1 cellular context compared by ENCODE assay signal in the genomic region with DNA sequence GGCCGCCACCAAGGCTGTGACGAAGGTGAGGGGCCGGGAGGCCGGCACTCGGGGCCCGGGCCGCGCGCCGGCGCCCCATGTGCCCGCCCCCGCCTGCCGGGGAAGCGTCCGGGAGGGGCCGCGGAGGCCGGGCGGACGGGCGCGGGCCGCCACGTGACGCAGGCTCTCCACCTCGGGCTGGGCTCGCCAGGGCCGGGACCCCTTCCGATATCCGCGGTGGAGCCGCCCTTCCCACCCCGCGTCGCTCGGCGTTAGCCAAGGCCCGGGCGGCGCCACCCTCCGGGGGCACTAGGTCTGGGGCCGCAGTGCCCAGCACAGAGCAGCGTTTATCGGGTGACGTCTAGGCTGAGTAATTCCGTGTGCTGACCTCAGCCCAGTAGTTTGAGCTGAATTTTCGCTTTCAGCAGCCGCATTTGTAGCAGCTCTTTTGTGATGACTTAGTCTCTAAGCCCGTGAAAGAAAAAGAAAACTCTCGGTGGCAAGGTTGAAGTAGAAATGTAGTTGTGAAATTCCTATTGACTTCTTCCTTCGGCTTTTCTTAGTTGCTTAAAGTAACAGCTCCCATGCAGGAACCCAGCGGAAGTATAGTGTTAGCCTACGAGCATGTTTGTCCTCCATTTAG.
TF ChIP-seq lines count a peak whose summit lies in the region.

No MANE protein-coding gene starts in this region.

TF ChIP-seq in HepG2, 621 proteins besides CTCF, POLR2A, EP300 and RAD21 (continued from another document):
- TF ChIP-seq, protein P1, sequence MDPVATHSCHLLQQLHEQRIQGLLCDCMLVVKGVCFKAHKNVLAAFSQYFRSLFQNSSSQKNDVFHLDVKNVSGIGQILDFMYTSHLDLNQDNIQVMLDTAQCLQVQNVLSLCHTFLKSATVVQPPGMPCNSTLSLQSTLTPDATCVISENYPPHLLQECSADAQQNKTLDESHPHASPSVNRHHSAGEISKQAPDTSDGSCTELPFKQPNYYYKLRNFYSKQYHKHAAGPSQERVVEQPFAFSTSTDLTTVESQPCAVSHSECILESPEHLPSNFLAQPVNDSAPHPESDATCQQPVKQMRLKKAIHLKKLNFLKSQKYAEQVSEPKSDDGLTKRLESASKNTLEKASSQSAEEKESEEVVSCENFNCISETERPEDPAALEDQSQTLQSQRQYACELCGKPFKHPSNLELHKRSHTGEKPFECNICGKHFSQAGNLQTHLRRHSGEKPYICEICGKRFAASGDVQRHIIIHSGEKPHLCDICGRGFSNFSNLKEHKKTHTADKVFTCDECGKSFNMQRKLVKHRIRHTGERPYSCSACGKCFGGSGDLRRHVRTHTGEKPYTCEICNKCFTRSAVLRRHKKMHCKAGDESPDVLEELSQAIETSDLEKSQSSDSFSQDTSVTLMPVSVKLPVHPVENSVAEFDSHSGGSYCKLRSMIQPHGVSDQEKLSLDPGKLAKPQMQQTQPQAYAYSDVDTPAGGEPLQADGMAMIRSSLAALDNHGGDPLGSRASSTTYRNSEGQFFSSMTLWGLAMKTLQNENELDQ (CRISPR knock-in tag; IDR thresholded peaks at IDR 0.05; ENCODE audit: borderline replicate concordance): no peak
- TF ChIP-seq, protein P2, sequence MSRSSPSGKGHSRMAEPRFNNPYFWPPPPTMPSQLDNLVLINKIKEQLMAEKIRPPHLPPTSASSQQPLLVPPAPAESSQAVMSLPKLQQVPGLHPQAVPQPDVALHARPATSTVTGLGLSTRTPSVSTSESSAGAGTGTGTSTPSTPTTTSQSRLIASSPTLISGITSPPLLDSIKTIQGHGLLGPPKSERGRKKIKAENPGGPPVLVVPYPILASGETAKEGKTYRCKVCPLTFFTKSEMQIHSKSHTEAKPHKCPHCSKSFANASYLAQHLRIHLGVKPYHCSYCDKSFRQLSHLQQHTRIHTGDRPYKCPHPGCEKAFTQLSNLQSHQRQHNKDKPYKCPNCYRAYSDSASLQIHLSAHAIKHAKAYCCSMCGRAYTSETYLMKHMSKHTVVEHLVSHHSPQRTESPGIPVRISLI (CRISPR knock-in tag; IDR thresholded peaks at IDR 0.05; ENCODE audit: borderline replicate concordance): no peak
- TF ChIP-seq CBX1 (IDR thresholded peaks at IDR 0.05; ENCODE audit: low read depth): no peak
- no peak for TF ChIP-seq BRCA1 (CRISPR knock-in tag; IDR thresholded peaks at IDR 0.05)
- TF ChIP-seq, protein P3, sequence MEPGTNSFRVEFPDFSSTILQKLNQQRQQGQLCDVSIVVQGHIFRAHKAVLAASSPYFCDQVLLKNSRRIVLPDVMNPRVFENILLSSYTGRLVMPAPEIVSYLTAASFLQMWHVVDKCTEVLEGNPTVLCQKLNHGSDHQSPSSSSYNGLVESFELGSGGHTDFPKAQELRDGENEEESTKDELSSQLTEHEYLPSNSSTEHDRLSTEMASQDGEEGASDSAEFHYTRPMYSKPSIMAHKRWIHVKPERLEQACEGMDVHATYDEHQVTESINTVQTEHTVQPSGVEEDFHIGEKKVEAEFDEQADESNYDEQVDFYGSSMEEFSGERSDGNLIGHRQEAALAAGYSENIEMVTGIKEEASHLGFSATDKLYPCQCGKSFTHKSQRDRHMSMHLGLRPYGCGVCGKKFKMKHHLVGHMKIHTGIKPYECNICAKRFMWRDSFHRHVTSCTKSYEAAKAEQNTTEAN (CRISPR knock-in tag; conservative IDR thresholded peaks at IDR 0.05): 0 out of 2 replicates have a peak, but pooled peaks have one; percentile 17
- no peak for TF ChIP-seq TBL1XR1 (IDR thresholded peaks at IDR 0.05; ENCODE audit: borderline replicate concordance, low read length, partially characterized antibody)
- no peak for TF ChIP-seq ZNF260 (CRISPR knock-in tag; IDR thresholded peaks at IDR 0.05; ENCODE audit: borderline replicate concordance, low read depth)
- TF ChIP-seq, protein P4, sequence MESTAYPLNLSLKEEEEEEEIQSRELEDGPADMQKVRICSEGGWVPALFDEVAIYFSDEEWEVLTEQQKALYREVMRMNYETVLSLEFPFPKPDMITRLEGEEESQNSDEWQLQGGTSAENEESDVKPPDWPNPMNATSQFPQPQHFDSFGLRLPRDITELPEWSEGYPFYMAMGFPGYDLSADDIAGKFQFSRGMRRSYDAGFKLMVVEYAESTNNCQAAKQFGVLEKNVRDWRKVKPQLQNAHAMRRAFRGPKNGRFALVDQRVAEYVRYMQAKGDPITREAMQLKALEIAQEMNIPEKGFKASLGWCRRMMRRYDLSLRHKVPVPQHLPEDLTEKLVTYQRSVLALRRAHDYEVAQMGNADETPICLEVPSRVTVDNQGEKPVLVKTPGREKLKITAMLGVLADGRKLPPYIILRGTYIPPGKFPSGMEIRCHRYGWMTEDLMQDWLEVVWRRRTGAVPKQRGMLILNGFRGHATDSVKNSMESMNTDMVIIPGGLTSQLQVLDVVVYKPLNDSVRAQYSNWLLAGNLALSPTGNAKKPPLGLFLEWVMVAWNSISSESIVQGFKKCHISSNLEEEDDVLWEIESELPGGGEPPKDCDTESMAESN (CRISPR knock-in tag; conservative IDR thresholded peaks at IDR 0.05): peak; percentile 22
- TF ChIP-seq, protein P5, sequence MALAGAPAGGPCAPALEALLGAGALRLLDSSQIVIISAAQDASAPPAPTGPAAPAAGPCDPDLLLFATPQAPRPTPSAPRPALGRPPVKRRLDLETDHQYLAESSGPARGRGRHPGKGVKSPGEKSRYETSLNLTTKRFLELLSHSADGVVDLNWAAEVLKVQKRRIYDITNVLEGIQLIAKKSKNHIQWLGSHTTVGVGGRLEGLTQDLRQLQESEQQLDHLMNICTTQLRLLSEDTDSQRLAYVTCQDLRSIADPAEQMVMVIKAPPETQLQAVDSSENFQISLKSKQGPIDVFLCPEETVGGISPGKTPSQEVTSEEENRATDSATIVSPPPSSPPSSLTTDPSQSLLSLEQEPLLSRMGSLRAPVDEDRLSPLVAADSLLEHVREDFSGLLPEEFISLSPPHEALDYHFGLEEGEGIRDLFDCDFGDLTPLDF (CRISPR knock-in tag; IDR thresholded peaks at IDR 0.05): no peak
- TF ChIP-seq ZNF121 (CRISPR knock-in tag; IDR thresholded peaks at IDR 0.05): no peak
